In the genomic region with DNA sequence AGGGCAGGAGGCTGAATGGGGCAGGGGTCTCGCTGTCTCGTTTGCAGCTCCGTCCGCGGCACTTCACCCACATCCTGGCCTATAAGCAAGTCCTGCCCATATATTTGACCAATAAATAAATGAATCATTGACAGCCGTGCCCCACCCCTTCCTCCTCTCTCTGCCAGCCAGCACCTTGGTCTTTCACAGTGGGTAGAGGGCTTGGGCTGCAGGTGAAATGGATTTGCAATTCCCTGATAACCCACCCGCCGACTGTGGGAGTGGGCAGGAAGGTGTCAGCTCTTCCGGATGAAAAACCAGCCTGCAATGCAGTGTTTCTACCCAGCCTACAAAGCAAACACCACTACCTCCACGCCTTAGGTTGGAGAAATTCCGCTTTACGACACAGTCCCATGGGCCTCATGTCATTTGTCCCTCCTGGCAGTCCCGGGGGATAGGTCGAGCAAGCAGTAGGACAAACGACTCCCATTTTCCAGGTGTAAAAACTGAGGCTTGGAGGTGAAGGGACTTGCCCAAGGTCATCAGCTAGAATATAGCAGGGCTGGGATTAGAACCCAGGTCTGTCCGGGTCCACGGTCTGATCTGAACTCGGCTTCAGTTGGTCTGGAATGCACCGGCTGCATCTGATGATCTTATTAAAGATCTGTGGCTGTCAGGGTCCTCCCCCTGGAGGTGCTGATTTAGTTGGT, we compare ENCODE assay signal across 18 cellular contexts.
DNase-seq lines count a peak whose midpoint lies in the region; TF ChIP-seq lines count a peak whose summit lies in the region.
"Had no signal": no experiment of that assay in that cellular context is flagged by ENCODE, and none has a peak within 500 bp of the region (broad histone marks: within the 10 kb centered on the region; RNA-seq: fewer than 3 reads in every experiment).

No MANE protein-coding gene starts in this region.

- H3K4me3 ChIP-seq in colonic mucosa (no peak overlapping the region), mucosa of stomach (ENCODE audit: low read length) (peak overlapping the region; percentile 60)

- peaks cover 83% of the 10 kb centered on the region for H3K36me3 Mint-ChIP-seq in activated T-cell treated with anti-CD3 and anti-CD28 coated beads, Interleukin-2, amount 50 U/mL, for 24 hours (ENCODE audit: low read depth)
- H3K36me3 Mint-ChIP-seq in type B pancreatic cell (peaks cover 10% of the 10 kb centered on the region), nephron progenitor cell (ENCODE audit: low read depth) (peaks cover 28% of the 10 kb centered on the region)

- no peaks in the 10 kb centered on the region for H3K9me3 ChIP-seq in colonic mucosa
- H3K9me3 ChIP-seq in mucosa of stomach (ENCODE audit: control insufficient read depth, low read length), result no peaks in the 10 kb centered on the region
- H3K9me3 ChIP-seq: SK-N-SH had no signal

- H3K27ac ChIP-seq in colonic mucosa, result no peak overlapping the region
- H3K27ac ChIP-seq: WERI-Rb-1 had no signal

- H3K9ac ChIP-seq in colonic mucosa (ENCODE audit: low read depth in 2 of 2, low read length in 2 of 2) (peak overlapping the region in 1 of 2 donors; percentile 73), mucosa of stomach (ENCODE audit: low read length) (peak overlapping the region; percentile 63)
- H3K9ac ChIP-seq: SK-N-SH had no signal

- H3K27me3 ChIP-seq in colonic mucosa (no peaks in the 10 kb centered on the region), mucosa of stomach (ENCODE audit: control insufficient read depth, insufficient read depth, low read length) (no peaks in the 10 kb centered on the region)

- H3K4me3 Mint-ChIP-seq in activated T-cell treated with anti-CD3 and anti-CD28 coated beads, Interleukin-2, amount 50 U/mL, for 24 hours, result no peak overlapping the region
- H3K4me3 Mint-ChIP-seq in type B pancreatic cell (peak overlapping the region; percentile 53), nephron progenitor cell (no peak overlapping the region)
- H3K4me3 Mint-ChIP-seq: activated CD8-positive, alpha-beta memory T cell treated with anti-CD3 and anti-CD28 coated beads, Interleukin-2, amount 10 ng/mL, durations not matched to agents 7 days and 5 days had no signal

- peaks cover 44% of the 10 kb centered on the region for H3K4me1 Mint-ChIP-seq in activated T-cell treated with anti-CD3 and anti-CD28 coated beads, Interleukin-2, amount 50 U/mL, for 24 hours (ENCODE audit: low read depth)
- peaks cover 22% of the 10 kb centered on the region for H3K4me1 Mint-ChIP-seq in type B pancreatic cell (ENCODE audit: unreplicated experiment)
- peaks cover 40% of the 10 kb centered on the region for H3K4me1 Mint-ChIP-seq in nephron progenitor cell

- no peaks in the 10 kb centered on the region for H3K27me3 Mint-ChIP-seq in activated T-cell treated with anti-CD3 and anti-CD28 coated beads, Interleukin-2, amount 50 U/mL, for 24 hours
- no peaks in the 10 kb centered on the region for H3K27me3 Mint-ChIP-seq in type B pancreatic cell
- H3K27me3 Mint-ChIP-seq in nephron progenitor cell (ENCODE audit: low read depth, poor library complexity), result peaks cover 4% of the 10 kb centered on the region
- H3K27me3 Mint-ChIP-seq: activated CD8-positive, alpha-beta memory T cell treated with anti-CD3 and anti-CD28 coated beads, Interleukin-2, amount 10 ng/mL, durations not matched to agents 7 days and 5 days had no signal

- H3K4me1 ChIP-seq in colonic mucosa (no peaks in the 10 kb centered on the region), mucosa of stomach (ENCODE audit: control insufficient read depth, insufficient read depth, low read length) (peaks cover 53% of the 10 kb centered on the region)

- intact Hi-C loops in colonic mucosa (cut with DNase I), result no loop called here

- no peaks in the 10 kb centered on the region for H3K9me3 Mint-ChIP-seq in activated T-cell treated with anti-CD3 and anti-CD28 coated beads, Interleukin-2, amount 50 U/mL, for 24 hours
- no peaks in the 10 kb centered on the region for H3K9me3 Mint-ChIP-seq in type B pancreatic cell
- no peaks in the 10 kb centered on the region for H3K9me3 Mint-ChIP-seq in nephron progenitor cell

- DNase-seq in activated T-cell treated with anti-CD3 and anti-CD28 coated beads, Interleukin-2, amount 50 U/mL, for 24 hours, result no peak
- DNase-seq in activated T-cell treated with anti-CD3 and anti-CD28 coated beads for 4 hours, result no peak
- peak; percentile 42 for DNase-seq in colonic mucosa
- DNase-seq in type B pancreatic cell (ENCODE audit: extremely low spot score, unreplicated experiment), result no peak
- DNase-seq in cerebellar nuclear complex (lab: John Stamatoyannopoulos, UW), result no peak
- no peak for DNase-seq in SHP77 (lab: John Stamatoyannopoulos, UW)
- no peak for DNase-seq in nephron progenitor cell
- DNase-seq: activated CD8-positive, alpha-beta memory T cell treated with anti-CD3 and anti-CD28 coated beads, Interleukin-2, amount 10 ng/mL, durations not matched to agents 7 days and 5 days; activated naive CD4-positive, alpha-beta T cell treated with anti-CD3 and anti-CD28 coated beads, Interleukin-2, amount 50 U/mL, for 16 hours; GDM1; islet precursor cell; NCI-H1105; NCI-H446 treated with DMSO at 0.1 percent for 48 hours; SK-N-SH; stimulated activated CD4-positive, alpha-beta T cell treated with anti-CD3 and anti-CD28 coated beads, Interleukin-2, amount 100 ng/mL, for 24 hours; trophoblast cell; WERI-Rb-1 had no signal

- H3K36me3 ChIP-seq in colonic mucosa, result no peaks in the 10 kb centered on the region
- no peaks in the 10 kb centered on the region for H3K36me3 ChIP-seq in mucosa of stomach (ENCODE audit: control insufficient read depth, insufficient read depth, low read length)
- H3K36me3 ChIP-seq: WERI-Rb-1 had no signal

- TF ChIP-seq CTCF in colonic mucosa (IDR thresholded peaks at IDR 0.05) (no peak), type B pancreatic cell (conservative IDR thresholded peaks at IDR 0.05) (no peak), nephron progenitor cell (IDR thresholded peaks at IDR 0.05) (no peak)

- H3K27ac Mint-ChIP-seq in activated T-cell treated with anti-CD3 and anti-CD28 coated beads, Interleukin-2, amount 50 U/mL, for 24 hours, result peak overlapping the region; percentile 42
- peak overlapping the region; percentile 69 for H3K27ac Mint-ChIP-seq in type B pancreatic cell
- no peak overlapping the region for H3K27ac Mint-ChIP-seq in nephron progenitor cell
- H3K27ac Mint-ChIP-seq: activated CD8-positive, alpha-beta memory T cell treated with anti-CD3 and anti-CD28 coated beads, Interleukin-2, amount 10 ng/mL, durations not matched to agents 7 days and 5 days had no signal
